In genomic region chr2:55826246-55826645, GRCh38 we compare ENCODE assay signal across 6 cellular contexts.
"Had no signal": no experiment of that assay in that cellular context is flagged by ENCODE, and none has a peak within 500 bp of the region (broad histone marks: within the 10 kb centered on the region; RNA-seq: fewer than 3 reads in every experiment).

No MANE protein-coding gene starts in this region.

- H3K27ac ChIP-seq: HL-60 had no signal

- H3K4me3 ChIP-seq: K562 had no signal

- FAIRE-seq: HTR-8/SVneo, K562 had no signal

- DNase-seq: IMR-90, KBM-7, KG1 had no signal
